Comparison of ENCODE assay signal across 8 cellular contexts in the genomic region with DNA sequence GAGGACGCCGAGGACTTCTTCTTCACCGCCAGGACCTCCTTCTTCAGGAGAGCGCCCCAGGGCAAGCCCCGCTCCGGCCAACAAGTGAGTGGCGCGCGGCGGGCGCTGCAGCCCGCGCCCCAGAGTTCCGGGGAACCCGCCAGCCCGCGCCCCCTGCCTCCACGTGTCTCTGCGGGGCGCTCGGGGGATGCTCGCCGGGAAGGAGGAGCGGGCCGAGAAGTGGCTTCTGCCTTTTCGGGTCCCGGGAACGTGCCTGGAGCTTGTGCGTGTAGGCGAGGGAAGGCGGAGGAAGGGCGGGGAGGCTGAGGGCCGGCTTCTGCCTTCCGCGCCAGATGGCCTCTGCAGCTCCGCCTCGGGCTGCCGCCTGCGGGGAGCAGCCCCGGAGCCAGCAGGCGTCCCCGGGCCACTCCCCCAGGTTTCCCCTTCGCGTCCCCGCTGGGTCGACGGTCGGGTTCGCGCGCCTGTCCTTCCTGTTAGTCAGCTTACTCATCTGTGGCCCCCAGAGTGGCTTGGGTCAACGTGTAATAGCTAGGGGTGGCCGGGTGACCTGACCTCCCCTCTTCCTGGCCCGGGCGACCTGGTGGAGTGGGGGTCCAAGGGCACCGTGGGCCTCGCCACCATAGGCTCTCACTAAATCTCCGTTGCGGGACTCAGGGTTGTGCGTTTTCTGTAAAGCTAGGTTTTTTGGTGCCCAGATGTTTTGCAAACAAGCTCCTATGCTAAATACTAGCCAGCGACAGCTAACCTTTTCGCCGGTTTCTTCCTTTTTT. TPM values are rescaled to one million over a fixed set of nuclear protein-coding genes. Genes with fewer than 3 reads are reported as not detected.
DNase-seq lines count a peak whose midpoint lies in the region; ATAC-seq and TF ChIP-seq lines count a peak whose summit lies in the region.

No MANE protein-coding gene starts in this region.

- H3K27ac ChIP-seq in right atrium auricular region = peak overlapping the region; percentile 87 to 94

- no peaks in the 10 kb centered on the region for H3K9me3 Mint-ChIP-seq in activated naive CD8-positive, alpha-beta T cell treated with anti-CD3 and anti-CD28 coated beads for 36 hours

- peak overlapping the region; percentile 92 for H3K27ac Mint-ChIP-seq in activated naive CD8-positive, alpha-beta T cell treated with anti-CD3 and anti-CD28 coated beads for 36 hours

- peak overlapping the region; percentile 94 for H3K4me3 Mint-ChIP-seq in activated naive CD8-positive, alpha-beta T cell treated with anti-CD3 and anti-CD28 coated beads for 36 hours

- ATAC-seq in SK-N-SH treated with all-trans-retinoic acid at 6 μM for 48 hours = peak; percentile 64

- DNase-seq in DMS53 (lab: John Stamatoyannopoulos, UW) (peak; percentile 88), GM20000 (ENCODE audit: low spot score) (peak; percentile 86), HT1080 (ENCODE audit: low read depth) (peak; percentile 73), right atrium auricular region (ENCODE audit: low spot score) (peak; percentile 69), skeletal muscle cell (ENCODE audit: low read depth) (no peak), NCI-H187 treated with DMSO at 0.1 percent for 48 hours (lab: John Stamatoyannopoulos, UW) (no peak)
- peak; percentile 81 for DNase-seq in activated naive CD8-positive, alpha-beta T cell treated with anti-CD3 and anti-CD28 coated beads for 36 hours

- TF ChIP-seq CTCF in GM20000 (IDR thresholded peaks at IDR 0.05; ENCODE audit: extremely low read depth, missing control alignments) (no peak), right atrium auricular region (IDR thresholded peaks at IDR 0.05) (peak in 1 of 2 donors; percentile 9)

- no peaks in the 10 kb centered on the region for H3K36me3 ChIP-seq in right atrium auricular region

- no peaks in the 10 kb centered on the region for H3K9me3 ChIP-seq in right atrium auricular region

- no peaks in the 10 kb centered on the region for H3K27me3 ChIP-seq in right atrium auricular region

- H3K36me3 Mint-ChIP-seq in activated naive CD8-positive, alpha-beta T cell treated with anti-CD3 and anti-CD28 coated beads for 36 hours = peaks cover 33% of the 10 kb centered on the region

- no peaks in the 10 kb centered on the region for H3K27me3 Mint-ChIP-seq in activated naive CD8-positive, alpha-beta T cell treated with anti-CD3 and anti-CD28 coated beads for 36 hours

- H3K4me3 ChIP-seq in right atrium auricular region (peak overlapping the region; percentile 84 to 87), skeletal muscle cell (ENCODE audit: low read depth, low read length) (peak overlapping the region; percentile 72)

- peaks cover 41% of the 10 kb centered on the region for H3K4me1 Mint-ChIP-seq in activated naive CD8-positive, alpha-beta T cell treated with anti-CD3 and anti-CD28 coated beads for 36 hours

- peaks cover 0 to 29% of the 10 kb centered on the region in 2 donors for H3K4me1 ChIP-seq in right atrium auricular region

TF ChIP-seq in SK-N-SH treated with all-trans-retinoic acid at 6 μM for 48 hours, 23 proteins besides CTCF, POLR2A, EP300 and RAD21:
- no peak for TF ChIP-seq ISL1 (CRISPR knock-in tag; IDR thresholded peaks at IDR 0.05)
- TF ChIP-seq GLIS3 (CRISPR knock-in tag; IDR thresholded peaks at IDR 0.05) = no peak

RNA-seq across cellular contexts. Expression of a gene that starts 0.6 kb away (rescaled TPM):
- total RNA-seq in HT1080 (2014; rRNA removed; shearing (Covaris generic)) = 16.5 and 19.7 TPM in 2 replicates
- 26.2 and 29.4 TPM in 2 replicates for polyA plus RNA-seq in HT1080 (2015; cell fraction: cytosol; rRNA removed)
- 13.6 and 14.5 TPM in 2 replicates for polyA plus RNA-seq in HT1080 (2015; cell fraction: nucleus; rRNA removed)
- total RNA-seq in activated naive CD8-positive, alpha-beta T cell treated with anti-CD3 and anti-CD28 coated beads for 36 hours = 10 to 100 TPM; 48.0 to 51.0 TPM
- 10 to 100 TPM; 55.4 to 88.4 TPM for total RNA-seq in right atrium auricular region

Comparison
In these comparisons a context has a peak if more than half of its experiments do, and no peak if none do; other contexts are left out.
1. DNase-seq: peak in DMS53 (single experiment), GM20000 (single experiment), HT1080 (single experiment), activated naive CD8-positive, alpha-beta T cell treated with anti-CD3 and anti-CD28 coated beads for 36 hours (single experiment) and right atrium auricular region (single experiment); none in skeletal muscle cell (single experiment) and NCI-H187 treated with DMSO at 0.1 percent for 48 hours (single experiment).